Comparison of ENCODE assay signal across 1 cellular context in genomic region chr9:114288233-114289051, GRCh38.
TF ChIP-seq lines count a peak whose summit lies in the region.

No MANE protein-coding gene starts in this region.

TF ChIP-seq in HepG2, 621 proteins besides CTCF, POLR2A, EP300 and RAD21:
- TF ChIP-seq, protein P1, sequence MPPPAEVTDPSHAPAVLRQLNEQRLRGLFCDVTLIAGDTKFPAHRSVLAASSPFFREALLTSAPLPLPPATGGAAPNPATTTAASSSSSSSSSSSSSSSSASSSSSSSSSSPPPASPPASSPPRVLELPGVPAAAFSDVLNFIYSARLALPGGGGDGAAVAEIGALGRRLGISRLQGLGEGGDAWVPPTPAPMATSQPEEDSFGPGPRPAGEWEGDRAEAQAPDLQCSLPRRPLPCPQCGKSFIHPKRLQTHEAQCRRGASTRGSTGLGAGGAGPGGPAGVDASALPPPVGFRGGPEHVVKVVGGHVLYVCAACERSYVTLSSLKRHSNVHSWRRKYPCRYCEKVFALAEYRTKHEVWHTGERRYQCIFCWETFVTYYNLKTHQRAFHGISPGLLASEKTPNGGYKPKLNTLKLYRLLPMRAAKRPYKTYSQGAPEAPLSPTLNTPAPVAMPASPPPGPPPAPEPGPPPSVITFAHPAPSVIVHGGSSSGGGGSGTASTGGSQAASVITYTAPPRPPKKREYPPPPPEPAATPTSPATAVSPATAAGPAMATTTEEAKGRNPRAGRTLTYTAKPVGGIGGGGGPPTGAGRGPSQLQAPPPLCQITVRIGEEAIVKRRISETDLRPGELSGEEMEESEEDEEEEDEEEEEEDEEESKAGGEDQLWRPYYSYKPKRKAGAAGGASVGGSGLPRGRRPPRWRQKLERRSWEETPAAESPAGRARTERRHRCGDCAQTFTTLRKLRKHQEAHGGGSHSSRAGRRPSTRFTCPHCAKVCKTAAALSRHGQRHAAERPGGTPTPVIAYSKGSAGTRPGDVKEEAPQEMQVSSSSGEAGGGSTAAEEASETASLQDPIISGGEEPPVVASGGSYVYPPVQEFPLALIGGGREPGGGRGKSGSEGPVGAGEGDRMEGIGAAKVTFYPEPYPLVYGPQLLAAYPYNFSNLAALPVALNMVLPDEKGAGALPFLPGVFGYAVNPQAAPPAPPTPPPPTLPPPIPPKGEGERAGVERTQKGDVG (CRISPR knock-in tag; IDR thresholded peaks at IDR 0.05; ENCODE audit: borderline replicate concordance), result no peak
- no peak for TF ChIP-seq ZNF496 (CRISPR knock-in tag; IDR thresholded peaks at IDR 0.05; ENCODE audit: insufficient replicate concordance)
- TF ChIP-seq, protein P2, sequence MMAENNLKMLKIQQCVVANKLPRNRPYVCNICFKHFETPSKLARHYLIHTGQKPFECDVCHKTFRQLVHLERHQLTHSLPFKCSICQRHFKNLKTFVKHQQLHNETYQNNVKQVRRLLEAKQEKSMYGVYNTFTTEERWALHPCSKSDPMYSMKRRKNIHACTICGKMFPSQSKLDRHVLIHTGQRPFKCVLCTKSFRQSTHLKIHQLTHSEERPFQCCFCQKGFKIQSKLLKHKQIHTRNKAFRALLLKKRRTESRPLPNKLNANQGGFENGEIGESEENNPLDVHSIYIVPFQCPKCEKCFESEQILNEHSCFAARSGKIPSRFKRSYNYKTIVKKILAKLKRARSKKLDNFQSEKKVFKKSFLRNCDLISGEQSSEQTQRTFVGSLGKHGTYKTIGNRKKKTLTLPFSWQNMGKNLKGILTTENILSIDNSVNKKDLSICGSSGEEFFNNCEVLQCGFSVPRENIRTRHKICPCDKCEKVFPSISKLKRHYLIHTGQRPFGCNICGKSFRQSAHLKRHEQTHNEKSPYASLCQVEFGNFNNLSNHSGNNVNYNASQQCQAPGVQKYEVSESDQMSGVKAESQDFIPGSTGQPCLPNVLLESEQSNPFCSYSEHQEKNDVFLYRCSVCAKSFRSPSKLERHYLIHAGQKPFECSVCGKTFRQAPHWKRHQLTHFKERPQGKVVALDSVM (CRISPR knock-in tag; IDR thresholded peaks at IDR 0.05), result no peak
- TF ChIP-seq ZBTB34 (CRISPR knock-in tag; IDR thresholded peaks at IDR 0.05), result no peak
- TF ChIP-seq AGO2 (optimal IDR thresholded peaks at IDR 0.05; ENCODE audit: low read depth, low read length), result peak; percentile 80
- TF ChIP-seq RBM22 (optimal IDR thresholded peaks at IDR 0.05; ENCODE audit: low read length), result peak; percentile 81
